In genomic region chr5:77029376-77029885, GRCh38 we compare ENCODE assay signal across 8 cellular contexts. TPM values are rescaled to one million over a fixed set of nuclear protein-coding genes. Genes with fewer than 3 reads are reported as not detected.
DNase-seq lines count a peak whose midpoint lies in the region; ATAC-seq and TF ChIP-seq lines count a peak whose summit lies in the region.

No MANE protein-coding gene starts in this region.

- H3K36me3 ChIP-seq in heart right ventricle = peaks cover 0 to 8% (median 0%) of the 10 kb centered on the region in 9 donors
- H3K36me3 ChIP-seq in adipocyte (ENCODE audit: control insufficient read depth, insufficient read depth, low read length, severe bottlenecking) = no peaks in the 10 kb centered on the region
- no peaks in the 10 kb centered on the region for H3K36me3 ChIP-seq in mesendoderm (ENCODE audit: control insufficient read depth, insufficient read depth, low read length)

- peaks cover 14% of the 10 kb centered on the region for H3K9me3 Mint-ChIP-seq in type B pancreatic cell

- no peak overlapping the region for H4K8ac ChIP-seq in mesendoderm (ENCODE audit: low read depth, low read length)

- 97 to 98% methylated on average over 2 of the region's 2 CpGs for WGBS in heart right ventricle, 2 donors
- WGBS in mesendoderm (ENCODE audit: extremely low coverage, insufficient coverage, low lambda C conversion rate) = no CpG with 5 or more reads among the region's 2 CpGs

- H3K79me2 ChIP-seq in mesendoderm (ENCODE audit: control insufficient read depth, insufficient read depth, low read length) = no peaks in the 10 kb centered on the region

- H3K18ac ChIP-seq in mesendoderm (ENCODE audit: low read length) = no peak overlapping the region

- peak overlapping the region; percentile 94 for H3K4me3 Mint-ChIP-seq in type B pancreatic cell

- H3K4ac ChIP-seq in mesendoderm (ENCODE audit: low read depth, low read length) = no peak overlapping the region

- TF ChIP-seq CTCF in heart right ventricle (IDR thresholded peaks at IDR 0.05) (no peak), type B pancreatic cell (conservative IDR thresholded peaks at IDR 0.05) (no peak)

- no peak overlapping the region for H2AK5ac ChIP-seq in mesendoderm (ENCODE audit: low read length)

- ATAC-seq in heart right ventricle (no peak), Right ventricle myocardium superior (ENCODE audit: poor library complexity) (no peak), HG03378 (IDR thresholded peaks at IDR 0.05; ENCODE audit: unreplicated experiment) (no peak)

- peaks cover 15% of the 10 kb centered on the region for H3K4me1 Mint-ChIP-seq in type B pancreatic cell (ENCODE audit: unreplicated experiment)

- no peak overlapping the region for H2BK5ac ChIP-seq in mesendoderm (ENCODE audit: low read length)

- no peak overlapping the region for H3K23ac ChIP-seq in mesendoderm (ENCODE audit: low read length)

- peak overlapping the region; percentile 92 for H3K27ac Mint-ChIP-seq in type B pancreatic cell

- H3K79me1 ChIP-seq in mesendoderm (ENCODE audit: low read length) = peaks cover 2% of the 10 kb centered on the region

- H3K4me2 ChIP-seq in mesendoderm (ENCODE audit: low read length) = no peak overlapping the region

- H3K27me3 ChIP-seq in heart right ventricle (no peaks in the 10 kb centered on the region), adipocyte (replicated peaks; ENCODE audit: control insufficient read depth, insufficient read depth, low read length) (no peaks in the 10 kb centered on the region), mesendoderm (ENCODE audit: insufficient read depth, low read length, poor library complexity) (no peaks in the 10 kb centered on the region)

- DNase-seq in heart right ventricle (no peak), Right ventricle myocardium superior (no peak), adipocyte (ENCODE audit: low read depth) (no peak), mesendoderm (peak; percentile 7), type B pancreatic cell (ENCODE audit: extremely low spot score, unreplicated experiment) (no peak), NCI-H226 (no peak), amygdala (lab: John Stamatoyannopoulos, UW) (no peak)

- peak overlapping the region; percentile 97 for H4K5ac ChIP-seq in mesendoderm (ENCODE audit: low read length)

- no peak overlapping the region for H2BK15ac ChIP-seq in mesendoderm (replicated peaks; ENCODE audit: low read depth)

- peaks cover 8% of the 10 kb centered on the region for H3K27me3 Mint-ChIP-seq in type B pancreatic cell

- H3K9me3 ChIP-seq in heart right ventricle (peaks cover 0 to 16% (median 0%) of the 10 kb centered on the region in 11 donors), adipocyte (ENCODE audit: control insufficient read depth, low read length) (no peaks in the 10 kb centered on the region)

- H3K4me1 ChIP-seq in heart right ventricle = peaks cover 0 to 31% (median 19%) of the 10 kb centered on the region in 9 donors
- peaks cover 12% of the 10 kb centered on the region for H3K4me1 ChIP-seq in adipocyte (ENCODE audit: control insufficient read depth, insufficient read depth, low read length)
- H3K4me1 ChIP-seq in mesendoderm (ENCODE audit: control insufficient read depth, low read depth, low read length) = peaks cover 2% of the 10 kb centered on the region

- H3K4me3 ChIP-seq in heart right ventricle = peak overlapping the region in 9 of 10 donors; percentile 71 to 99 (median 85)
- H3K4me3 ChIP-seq in adipocyte (ENCODE audit: low read length) = peak overlapping the region; percentile 95
- H3K4me3 ChIP-seq in mesendoderm (ENCODE audit: low read length) = no peak overlapping the region

- H3K27ac ChIP-seq in heart right ventricle (peak overlapping the region in 9 of 10 donors; percentile 83 to 98 (median 94)), mesendoderm (ENCODE audit: low read depth, low read length) (no peak overlapping the region)

- H2BK120ac ChIP-seq in mesendoderm (ENCODE audit: low read depth, low read length) = no peak overlapping the region

- intact Hi-C loops in heart right ventricle (cut with DNase I) (loop anchor here in 1 of 10 donors (10.0 kb wide), 1 partner anchor 155 kb away; no protein-coding TSS in a partner anchor), Right ventricle myocardium superior (cut with DNase I) (no loop called here)

- peaks cover 9% of the 10 kb centered on the region for H3K36me3 Mint-ChIP-seq in type B pancreatic cell

- H3K56ac ChIP-seq in mesendoderm (ENCODE audit: low read length) = no peak overlapping the region

- peak overlapping the region; percentile 95 for H3K9ac ChIP-seq in adipocyte (ENCODE audit: low read length)
- H3K9ac ChIP-seq in mesendoderm (ENCODE audit: low read length) = no peak overlapping the region

RNA-seq across cellular contexts. Expression of gene AGGF1, which starts 0.8 kb away (rescaled TPM):
- 10 to 100 TPM; 12.6 to 20.6 (median 16.2) TPM for total RNA-seq in heart right ventricle
- polyA plus RNA-seq in heart right ventricle = 1 to 10 TPM; 7.3 to 8.1 TPM
- 16.0 TPM for total RNA-seq in Right ventricle myocardium superior
- 14.8 TPM for polyA plus RNA-seq in mesendoderm (2013, experiment 1 of 2)
- 14.9 TPM for polyA plus RNA-seq in mesendoderm (2013, experiment 2 of 2)
- total RNA-seq in type B pancreatic cell (ENCODE audit: low replicate concordance) = 25.1 and 25.4 TPM in 2 replicates

RNA-seq across cellular contexts. Expression of gene ZBED3, which starts 57.7 kb away (rescaled TPM):
- total RNA-seq in heart right ventricle = 1 to 10 TPM; 4.8 to 8.9 (median 6.5) TPM
- polyA plus RNA-seq in heart right ventricle = 1 to 10 TPM; 2.6 to 3.5 TPM
- 3.8 TPM for total RNA-seq in Right ventricle myocardium superior
- polyA plus RNA-seq in mesendoderm (2013, experiment 1 of 2) = 9.9 TPM
- polyA plus RNA-seq in mesendoderm (2013, experiment 2 of 2) = 9.9 TPM
- total RNA-seq in type B pancreatic cell (ENCODE audit: low replicate concordance) = 12.5 and 15.4 TPM in 2 replicates
